In the genomic region with DNA sequence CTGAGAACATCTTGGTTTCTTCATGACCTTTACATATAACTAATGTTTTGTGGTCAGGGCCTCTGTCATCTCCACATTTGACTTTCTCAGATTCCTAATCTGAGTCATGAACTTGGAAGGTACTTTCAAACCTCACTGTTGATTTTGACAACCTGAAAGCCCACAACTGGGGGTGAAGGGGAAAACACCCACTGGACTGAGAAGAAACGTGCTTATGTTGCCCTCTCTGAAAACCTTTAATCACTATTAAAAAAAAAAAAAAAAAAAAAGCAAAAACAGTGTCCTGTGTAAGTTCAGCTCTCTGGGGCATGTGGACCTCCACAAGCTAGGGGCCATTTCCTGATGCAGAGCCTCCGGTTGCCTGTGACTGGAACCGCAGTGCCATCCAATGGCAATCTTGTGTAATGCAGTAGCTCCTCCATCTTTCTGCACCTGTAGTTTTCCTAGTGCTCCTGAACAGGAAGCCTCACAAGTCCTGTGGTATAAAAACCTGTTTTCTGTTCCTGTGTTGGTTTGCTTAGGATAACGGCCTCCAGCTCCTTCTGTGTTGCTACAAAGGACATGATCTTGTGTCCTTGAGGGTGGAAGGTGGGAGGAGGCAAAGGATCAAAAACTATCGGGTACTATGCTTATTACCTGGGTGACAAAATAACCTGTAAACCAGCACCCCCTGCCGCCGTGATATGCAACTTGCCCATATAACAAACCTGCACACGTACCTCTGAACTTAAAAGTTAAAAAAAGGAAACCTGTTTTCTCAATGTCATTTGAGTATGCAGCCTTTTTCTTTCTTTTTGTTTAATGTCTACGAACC, we compare ENCODE assay signal across 8 cellular contexts.
DNase-seq lines count a peak whose midpoint lies in the region; ATAC-seq and TF ChIP-seq lines count a peak whose summit lies in the region.

No MANE protein-coding gene starts in this region.

- intact Hi-C loops in activated CD4-positive, alpha-beta T cell treated with anti-CD3 and anti-CD28 coated beads for 36 hours (cut with DNase I, micrococcal nuclease) = loop anchor here (1.0 kb wide), 1 partner anchor 458 kb away; no protein-coding TSS in a partner anchor
- intact Hi-C loops in activated naive CD4-positive, alpha-beta T cell treated with anti-CD3 and anti-CD28 coated beads for 36 hours (cut with micrococcal nuclease) = loop anchor here (1.0 to 5.0 kb wide), 5 partner anchors 95 to 745 kb away; no protein-coding TSS in a partner anchor

- no peak overlapping the region for H2BK5ac ChIP-seq in H9 (ENCODE audit: insufficient read length, low read length)

- H2BK15ac ChIP-seq in H9 (ENCODE audit: low read depth, low read length) = no peak overlapping the region

- CTCF ChIA-PET in activated CD4-positive, alpha-beta T cell treated with anti-CD3 and anti-CD28 coated beads for 36 hours (lab: Charles Lee) = interaction anchor here (0.6 to 1.6 kb wide), 8 partner anchors 8 to 669 kb away, joined by 3 to 7 read pairs (median 4); no protein-coding TSS in a partner anchor
- CTCF ChIA-PET in activated naive CD4-positive, alpha-beta T cell treated with anti-CD3 and anti-CD28 coated beads for 36 hours (lab: Charles Lee) = interaction anchor here (0.6 to 2.4 kb wide), 21 partner anchors 9 to 460 kb away, joined by 3 to 16 read pairs (median 4); no protein-coding TSS in a partner anchor

- no peak overlapping the region for H3K18ac ChIP-seq in H9 (ENCODE audit: insufficient read length, low read depth, low read length)

- peaks cover 2% of the 10 kb centered on the region for H3K27me3 Mint-ChIP-seq in activated CD4-positive, alpha-beta T cell treated with anti-CD3 and anti-CD28 coated beads for 36 hours
- H3K27me3 Mint-ChIP-seq in H9 (ENCODE audit: low read depth) = no peaks in the 10 kb centered on the region; the same call in 1 of the 2 replicates
- H3K27me3 Mint-ChIP-seq in activated naive CD4-positive, alpha-beta T cell treated with anti-CD3 and anti-CD28 coated beads for 36 hours (ENCODE audit: low read depth) = no peaks in the 10 kb centered on the region

- H3K23me2 ChIP-seq in H9 (ENCODE audit: insufficient read length, low read depth, low read length, poor library complexity, severe bottlenecking) = no peaks in the 10 kb centered on the region

- H4K20me1 ChIP-seq in H9 (ENCODE audit: control insufficient read depth, insufficient read depth, insufficient read length) (no peaks in the 10 kb centered on the region), KMS-11 (ENCODE audit: insufficient read depth) (no peaks in the 10 kb centered on the region)

- no peak overlapping the region for H4K91ac ChIP-seq in H9 (ENCODE audit: insufficient read length, low read depth, low read length)

- H3K9me3 ChIP-seq in H9 (ENCODE audit: control insufficient read depth, low read depth, low read length) = no peaks in the 10 kb centered on the region

- peak overlapping the region; percentile 61 for H4K8ac ChIP-seq in H9 (replicated peaks; ENCODE audit: insufficient read length, low read depth, low read length)

- H3K79me1 ChIP-seq in H9 (ENCODE audit: insufficient read depth, low read depth, low read length, poor library complexity, severe bottlenecking) = no peaks in the 10 kb centered on the region

- peak overlapping the region; percentile 78 for H3K4me3 ChIP-seq in KMS-11 (IDR thresholded peaks at IDR 0.05; ENCODE audit: insufficient read depth, low read depth, low read length)

- no CpG with 5 or more reads among the region's 9 CpGs for WGBS in H9 (ENCODE audit: extremely low coverage, insufficient read length, low lambda C conversion rate)

- no peak overlapping the region for H3K4me3 Mint-ChIP-seq in activated CD4-positive, alpha-beta T cell treated with anti-CD3 and anti-CD28 coated beads for 36 hours
- peak overlapping the region in 1 of 2 experiments; percentile 36; a peak in 1 of 5 replicates for H3K4me3 Mint-ChIP-seq in H9
- H3K4me3 Mint-ChIP-seq in activated naive CD4-positive, alpha-beta T cell treated with anti-CD3 and anti-CD28 coated beads for 36 hours = no peak overlapping the region

- TF ChIP-seq CTCF in H9 (conservative IDR thresholded peaks at IDR 0.05) = peak; percentile 84
- peak; percentile 97 for TF ChIP-seq CTCF in KMS-11 (conservative IDR thresholded peaks at IDR 0.05; ENCODE audit: low read depth, low read length)

- H2BK120ac ChIP-seq in H9 (ENCODE audit: low read depth, low read length, poor library complexity, severe bottlenecking) = no peak overlapping the region

- no peak overlapping the region for H3K56ac ChIP-seq in H9 (ENCODE audit: insufficient read length, low read depth, low read length)

- H2AFZ ChIP-seq in H9 (ENCODE audit: low read length) = peak overlapping the region; percentile 92
- peak overlapping the region; percentile 55 for H2AFZ ChIP-seq in KMS-11 (ENCODE audit: low read depth)

- no peak overlapping the region for H3K27ac ChIP-seq in H9 (ENCODE audit: insufficient read length, low read depth, low read length)
- no peak overlapping the region for H3K27ac ChIP-seq in KMS-11

- no peak overlapping the region for H3T11ph ChIP-seq in H9 (ENCODE audit: low read length)

- no peak overlapping the region for H2BK20ac ChIP-seq in H9 (ENCODE audit: low read depth, low read length, poor library complexity, severe bottlenecking)

- no peak overlapping the region for H4K5ac ChIP-seq in H9 (ENCODE audit: insufficient read length, low read depth, low read length)

- H2AK5ac ChIP-seq in H9 (ENCODE audit: insufficient read length, low read length) = no peak overlapping the region

- ATAC-seq in activated CD4-positive, alpha-beta T cell treated with anti-CD3 and anti-CD28 coated beads for 36 hours = peak; percentile 76

- H2BK12ac ChIP-seq in H9 (ENCODE audit: insufficient read length, low read depth, low read length) = no peak overlapping the region

- H3K4me2 ChIP-seq in H9 (ENCODE audit: insufficient read depth, insufficient read length, low read length) (no peak overlapping the region), KMS-11 (peak overlapping the region; percentile 35)

- H3K14ac ChIP-seq in H9 (ENCODE audit: insufficient read depth, low read length) = no peak overlapping the region

- POLR2A ChIA-PET in activated CD4-positive, alpha-beta T cell treated with anti-CD3 and anti-CD28 coated beads for 36 hours (lab: Charles Lee) = interaction anchor here (1.1 kb wide), 1 partner anchor 453 kb away, joined by 8 read pairs; a partner anchor contains a TSS

- H3K9ac ChIP-seq in H9 (ENCODE audit: extremely low read depth, insufficient read length, low read length) (no peak overlapping the region), KMS-11 (no peak overlapping the region)

- no peak overlapping the region for H3K23ac ChIP-seq in H9 (ENCODE audit: insufficient read length, low read depth, low read length)

- H3K27me3 ChIP-seq in H9 (ENCODE audit: insufficient read depth, low read length) (no peaks in the 10 kb centered on the region), KMS-11 (ENCODE audit: insufficient read depth, low read depth) (no peaks in the 10 kb centered on the region)

- H3K4me1 ChIP-seq in H9 (ENCODE audit: insufficient read depth, low read length) = no peaks in the 10 kb centered on the region
- H3K4me1 ChIP-seq in KMS-11 (ENCODE audit: low read depth, poor library complexity, severe bottlenecking) = peaks cover 11% of the 10 kb centered on the region

- no peak overlapping the region for H3K4ac ChIP-seq in H9 (ENCODE audit: low read depth, low read length)

- H3K27ac Mint-ChIP-seq in activated CD4-positive, alpha-beta T cell treated with anti-CD3 and anti-CD28 coated beads for 36 hours = no peak overlapping the region
- no peak overlapping the region; a peak in 2 of 7 replicates for H3K27ac Mint-ChIP-seq in H9
- H3K27ac Mint-ChIP-seq in activated naive CD4-positive, alpha-beta T cell treated with anti-CD3 and anti-CD28 coated beads for 36 hours = no peak overlapping the region

- no peaks in the 10 kb centered on the region for H3K36me3 ChIP-seq in KMS-11 (ENCODE audit: insufficient read depth)

- H3K79me2 ChIP-seq in H9 (ENCODE audit: insufficient read depth, low read length) = no peaks in the 10 kb centered on the region
- no peaks in the 10 kb centered on the region for H3K79me2 ChIP-seq in KMS-11 (ENCODE audit: insufficient read depth, low read depth)

- peaks cover 4% of the 10 kb centered on the region for H3K4me1 Mint-ChIP-seq in activated CD4-positive, alpha-beta T cell treated with anti-CD3 and anti-CD28 coated beads for 36 hours
- H3K4me1 Mint-ChIP-seq in H9 = no peaks in the 10 kb centered on the region
- peaks cover 4% of the 10 kb centered on the region for H3K4me1 Mint-ChIP-seq in activated naive CD4-positive, alpha-beta T cell treated with anti-CD3 and anti-CD28 coated beads for 36 hours (ENCODE audit: low read depth)

- DNase-seq in activated CD4-positive, alpha-beta T cell treated with anti-CD3 and anti-CD28 coated beads for 36 hours = peak; percentile 70
- DNase-seq in activated CD4-positive, alpha-beta T cell treated with anti-CD3 and anti-CD28 coated beads for 1 hour = no peak
- DNase-seq in H9 = peak; percentile 90
- peak; percentile 44 for DNase-seq in NOMO-1 treated with dmso at 0.1 percent for 144 hours (lab: John Stamatoyannopoulos, UW; ENCODE audit: unreplicated experiment)
- peak; percentile 77 for DNase-seq in activated naive CD4-positive, alpha-beta T cell treated with anti-CD3 and anti-CD28 coated beads for 36 hours
- peak; percentile 87 for DNase-seq in iPS DF 4.7 (ENCODE audit: extremely low read depth, low spot score)
- peak; percentile 33 to 34 for DNase-seq in stimulated activated CD4-positive, alpha-beta T cell treated with anti-CD3 and anti-CD28 coated beads, Interleukin-4, amount 100 ng/mL, for 48 hours (ENCODE audit: low read depth in 2 of 2)

- H3K36me3 Mint-ChIP-seq in activated CD4-positive, alpha-beta T cell treated with anti-CD3 and anti-CD28 coated beads for 36 hours (ENCODE audit: low read depth) = no peaks in the 10 kb centered on the region
- no peaks in the 10 kb centered on the region for H3K36me3 Mint-ChIP-seq in H9 (ENCODE audit: insufficient read depth in 1 of 3, low read depth in 3 of 3)
- H3K36me3 Mint-ChIP-seq in activated naive CD4-positive, alpha-beta T cell treated with anti-CD3 and anti-CD28 coated beads for 36 hours (ENCODE audit: low read depth) = no peaks in the 10 kb centered on the region

- H3K9me3 Mint-ChIP-seq in activated CD4-positive, alpha-beta T cell treated with anti-CD3 and anti-CD28 coated beads for 36 hours (ENCODE audit: low read depth) = no peaks in the 10 kb centered on the region
- H3K9me3 Mint-ChIP-seq in H9 = no peaks in the 10 kb centered on the region; a peak in 1 of 5 replicates
- H3K9me3 Mint-ChIP-seq in activated naive CD4-positive, alpha-beta T cell treated with anti-CD3 and anti-CD28 coated beads for 36 hours = no peaks in the 10 kb centered on the region
